12 cellular contexts compared by ENCODE assay signal in the genomic region with DNA sequence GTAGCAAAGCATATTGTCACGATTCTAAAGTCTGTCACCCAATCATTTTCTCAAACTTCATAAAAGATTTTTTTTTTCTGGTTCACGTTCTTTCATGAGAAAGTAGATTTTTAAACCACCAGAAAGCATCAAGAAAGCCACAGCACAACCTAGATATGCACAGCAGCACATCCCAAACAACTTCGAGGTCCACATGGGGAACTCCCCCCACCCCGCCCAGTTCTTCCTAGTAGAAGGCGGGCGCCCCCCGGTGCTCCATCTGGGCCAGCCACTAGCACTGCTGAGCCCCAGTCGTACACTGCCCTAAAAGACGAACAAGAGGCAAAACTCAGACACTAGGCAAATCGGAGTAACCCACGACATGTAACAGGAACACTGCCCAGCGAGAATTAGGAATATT. TPM values are rescaled to one million over a fixed set of nuclear protein-coding genes. Genes with fewer than 3 reads are reported as not detected.
DNase-seq lines count a peak whose midpoint lies in the region; ATAC-seq, FAIRE-seq and TF ChIP-seq lines count a peak whose summit lies in the region.
"Had no signal": no experiment of that assay in that cellular context is flagged by ENCODE, and none has a peak within 500 bp of the region (broad histone marks: within the 10 kb centered on the region; RNA-seq: fewer than 3 reads in every experiment).

No MANE protein-coding gene starts in this region.

- WGBS in K562 (ENCODE audit: insufficient coverage, low coverage, missing lambda C conversion rate), result 70% methylated on average over 9 of the region's 12 CpGs

- no peaks in the 10 kb centered on the region for H3K27me3 Mint-ChIP-seq in T-helper 17 cell
- no peaks in the 10 kb centered on the region for H3K27me3 Mint-ChIP-seq in activated CD8-positive, alpha-beta memory T cell treated with anti-CD3 and anti-CD28 coated beads, Interleukin-2, amount 10 ng/mL, durations not matched to agents 7 days and 5 days
- no peaks in the 10 kb centered on the region for H3K27me3 Mint-ChIP-seq in stimulated activated memory B cell treated with anti-CD40 and anti-IgM and Interleukin-4, amounts not matched to agents 10 μg/mL and 1 μg/mL and 100 μg/mL, for 72 hours

- H3K9me3 Mint-ChIP-seq in activated CD8-positive, alpha-beta memory T cell treated with anti-CD3 and anti-CD28 coated beads, Interleukin-2, amount 10 ng/mL, durations not matched to agents 7 days and 5 days (ENCODE audit: low read depth), result no peaks in the 10 kb centered on the region
- H3K9me3 Mint-ChIP-seq in stimulated activated memory B cell treated with anti-CD40 and anti-IgM and Interleukin-4, amounts not matched to agents 10 μg/mL and 1 μg/mL and 100 μg/mL, for 72 hours, result no peaks in the 10 kb centered on the region

- H3K4me3 ChIP-seq in K562, result no peak overlapping the region
- no peak overlapping the region for H3K4me3 ChIP-seq in left ventricle myocardium inferior
- H3K4me3 ChIP-seq: coronary artery had no signal

- peaks cover 93% of the 10 kb centered on the region for H3K79me2 ChIP-seq in K562 (ENCODE audit: control insufficient read depth, insufficient read depth, low read length)

- FAIRE-seq in K562 (lab: Jason Lieb, UNC), result no peak

- TF ChIP-seq RAD21 in K562 (CRISPR knock-in tag; conservative IDR thresholded peaks at IDR 0.05 in 1 of 2, IDR thresholded peaks at IDR 0.05 in 1 of 2), result 0 out of 4 replicates have a peak, but pooled peaks of 1 of the 2 experiments have one; percentile 6

- TF ChIP-seq EP300 in K562 (IDR thresholded peaks at IDR 0.05; ENCODE audit: low read length), result no peak

- H2AFZ ChIP-seq in K562 (ENCODE audit: low read depth, low read length), result no peak overlapping the region

- H4K20me1 ChIP-seq in K562 (replicated peaks; ENCODE audit: control insufficient read depth, insufficient read depth, low read length), result peaks cover 35% of the 10 kb centered on the region

- H3K4me1 Mint-ChIP-seq in T-helper 17 cell, result peaks cover 47% of the 10 kb centered on the region
- H3K4me1 Mint-ChIP-seq in activated CD8-positive, alpha-beta memory T cell treated with anti-CD3 and anti-CD28 coated beads, Interleukin-2, amount 10 ng/mL, durations not matched to agents 7 days and 5 days, result peaks cover 32% of the 10 kb centered on the region
- H3K4me1 Mint-ChIP-seq in stimulated activated memory B cell treated with anti-CD40 and anti-IgM and Interleukin-4, amounts not matched to agents 10 μg/mL and 1 μg/mL and 100 μg/mL, for 72 hours, result peaks cover 67% of the 10 kb centered on the region

- in situ Hi-C loops in K562 (cut with MboI), result no loop called here

- no peak for TF ChIP-seq POLR2A in K562 (conservative IDR thresholded peaks at IDR 0.05)

- H3K9me3 ChIP-seq in T-helper 17 cell (ENCODE audit: control insufficient read depth, low read length, poor library complexity, severe bottlenecking) (no peaks in the 10 kb centered on the region), K562 (replicated peaks; ENCODE audit: control insufficient read depth, insufficient read depth, low read depth, low read length) (no peaks in the 10 kb centered on the region), left ventricle myocardium inferior (replicated peaks) (no peaks in the 10 kb centered on the region)

- ATAC-seq in T-helper 17 cell (peak; percentile 94), K562 (peak; percentile 79)
- ATAC-seq in activated CD8-positive, alpha-beta memory T cell treated with anti-CD3 and anti-CD28 coated beads, Interleukin-2, amount 10 ng/mL, durations not matched to agents 7 days and 5 days, result peak; percentile 48
- ATAC-seq in stimulated activated memory B cell treated with anti-CD40 and anti-IgM and Interleukin-4, amounts not matched to agents 10 μg/mL and 1 μg/mL and 100 μg/mL, for 72 hours, result no peak
- ATAC-seq: left cardiac atrium had no signal

- peaks cover 2% of the 10 kb centered on the region for H3K9me1 ChIP-seq in K562 (ENCODE audit: control insufficient read depth, insufficient read depth, low read length)

- peak overlapping the region in 1 of 2 experiments; percentile 58; a peak in 1 of 4 replicates for H3K9ac ChIP-seq in K562 (ENCODE audit: insufficient read depth in 1 of 2, low read depth in 2 of 2, low read length in 2 of 2)

- intact Hi-C loops in K562 (cut with micrococcal nuclease) (no loop called here), left ventricle myocardium inferior (cut with micrococcal nuclease) (no loop called here)

- peaks cover 10 to 25% of the 10 kb centered on the region in 2 experiments; a peak in 3 of 5 replicates for H3K4me1 ChIP-seq in K562 (replicated peaks in 1 of 2; ENCODE audit: control insufficient read depth in 2 of 2, insufficient read depth in 2 of 2, low read length in 2 of 2)
- peaks cover 50% of the 10 kb centered on the region for H3K4me1 ChIP-seq in left ventricle myocardium inferior

- H3K4me2 ChIP-seq in K562 (ENCODE audit: insufficient read depth, low read length), result no peak overlapping the region; the same call in 1 of the 2 replicates

- peak overlapping the region; percentile 63 for H3K4me3 Mint-ChIP-seq in T-helper 17 cell
- no peak overlapping the region for H3K4me3 Mint-ChIP-seq in activated CD8-positive, alpha-beta memory T cell treated with anti-CD3 and anti-CD28 coated beads, Interleukin-2, amount 10 ng/mL, durations not matched to agents 7 days and 5 days
- no peak overlapping the region for H3K4me3 Mint-ChIP-seq in stimulated activated memory B cell treated with anti-CD40 and anti-IgM and Interleukin-4, amounts not matched to agents 10 μg/mL and 1 μg/mL and 100 μg/mL, for 72 hours

- H3K27me3 ChIP-seq in K562 (ENCODE audit: control insufficient read depth in 2 of 2, insufficient read depth in 2 of 2, low read length in 2 of 2) (no peaks in the 10 kb centered on the region), left ventricle myocardium inferior (ENCODE audit: low read depth) (no peaks in the 10 kb centered on the region)

- peak in 2 of 3 donors; percentile 38 to 65 for DNase-seq in T-helper 17 cell
- peak; percentile 57 for DNase-seq in activated CD8-positive, alpha-beta memory T cell treated with anti-CD3 and anti-CD28 coated beads, Interleukin-2, amount 10 ng/mL, durations not matched to agents 7 days and 5 days
- peak; percentile 20 to 34 (median 32) for DNase-seq in K562 (ENCODE audit: extremely low read depth in 1 of 4, low spot score in 3 of 4)
- DNase-seq in A172 (ENCODE audit: low spot score), result no peak
- DNase-seq in NCI-H510A (lab: John Stamatoyannopoulos, UW), result no peak
- no peak for DNase-seq in left ventricle myocardium inferior
- DNase-seq: aorta, KBM-7, left cardiac atrium, NCI-H446 had no signal

- no TSS peak for BruUV-seq in K562 (replicated peaks; lab: Mats Ljungman, UMichigan)

- peaks cover 13% of the 10 kb centered on the region; the same call in 2 of the 3 replicates for H3K36me3 ChIP-seq in K562 (ENCODE audit: control insufficient read depth, insufficient read depth, low read length)
- peaks cover 3% of the 10 kb centered on the region for H3K36me3 ChIP-seq in left ventricle myocardium inferior

- CTCF ChIA-PET in activated CD8-positive, alpha-beta memory T cell treated with anti-CD3 and anti-CD28 coated beads, Interleukin-2, amount 10 ng/mL, durations not matched to agents 7 days and 5 days (lab: Charles Lee), result no interaction called here
- CTCF ChIA-PET in K562 (lab: Yijun Ruan, JAX; ENCODE audit: low intra/inter-chr PET ratio), result no interaction called here

- no peak overlapping the region for H3K27ac ChIP-seq in K562 (ENCODE audit: extremely low read depth, low read depth, low read length)
- no peak overlapping the region for H3K27ac ChIP-seq in left ventricle myocardium inferior (replicated peaks)
- H3K27ac ChIP-seq: coronary artery had no signal

- TF ChIP-seq CTCF in K562 (IDR thresholded peaks at IDR 0.05 in 2 of 3, conservative IDR thresholded peaks at IDR 0.05 in 1 of 3; ENCODE audit: insufficient read depth in 2 of 3, low read depth in 1 of 3, low read length in 3 of 3), result peak; percentile 16 to 32 (median 24); a peak in 1 of 6 replicates
- no peak for TF ChIP-seq CTCF in left ventricle myocardium inferior (IDR thresholded peaks at IDR 0.05; ENCODE audit: borderline replicate concordance)

- POLR2A ChIA-PET in K562 (lab: Yijun Ruan, JAX), result interaction anchor here (0.7 to 0.8 kb wide), 2 partner anchors 16 to 19 kb away, joined by 4 read pairs; no protein-coding TSS in a partner anchor

- peak overlapping the region; percentile 98 for H3K27ac Mint-ChIP-seq in T-helper 17 cell
- H3K27ac Mint-ChIP-seq in activated CD8-positive, alpha-beta memory T cell treated with anti-CD3 and anti-CD28 coated beads, Interleukin-2, amount 10 ng/mL, durations not matched to agents 7 days and 5 days, result no peak overlapping the region
- peak overlapping the region; percentile 27 for H3K27ac Mint-ChIP-seq in stimulated activated memory B cell treated with anti-CD40 and anti-IgM and Interleukin-4, amounts not matched to agents 10 μg/mL and 1 μg/mL and 100 μg/mL, for 72 hours

- H3K36me3 Mint-ChIP-seq in T-helper 17 cell (ENCODE audit: low read depth), result peaks cover 4% of the 10 kb centered on the region
- H3K36me3 Mint-ChIP-seq in activated CD8-positive, alpha-beta memory T cell treated with anti-CD3 and anti-CD28 coated beads, Interleukin-2, amount 10 ng/mL, durations not matched to agents 7 days and 5 days, result peaks cover 6% of the 10 kb centered on the region
- peaks cover 26% of the 10 kb centered on the region for H3K36me3 Mint-ChIP-seq in stimulated activated memory B cell treated with anti-CD40 and anti-IgM and Interleukin-4, amounts not matched to agents 10 μg/mL and 1 μg/mL and 100 μg/mL, for 72 hours

RNA-seq across cellular contexts. Expression of gene HDLBP, which starts 15.5 kb away (rescaled TPM):
- total RNA-seq in T-helper 17 cell (100 to 1,000 TPM; 136 to 175 TPM), K562 (2014; rRNA removed) (254 and 333 TPM in 2 replicates), K562 (2014; rRNA removed; fragmentation: Illumina TruSeq; extraction: Trizol) (123 and 130 TPM in 2 replicates), K562 (2015; rRNA removed; fragmentation: Illumina TruSeq; extraction: Trizol) (163 and 180 TPM in 2 replicates), K562 (2021) (221 and 223 TPM in 2 replicates), left ventricle myocardium inferior (365 TPM)
- 100 to 1,000 TPM; 176 to 232 TPM for total RNA-seq in activated CD8-positive, alpha-beta memory T cell treated with anti-CD3 and anti-CD28 coated beads, Interleukin-2, amount 10 ng/mL, durations not matched to agents 7 days and 5 days
- 614 and 791 TPM in 2 replicates for total RNA-seq in K562 (2011; cell fraction: chromatin; rRNA removed; ENCODE audit: low replicate concordance)
- total RNA-seq in K562 (2011; cell fraction: nucleolus; rRNA removed), result 306 TPM in 2 replicates
- 325 and 335 TPM in 2 replicates for total RNA-seq in K562 (2011; cell fraction: nucleoplasm; rRNA removed)
- polyA plus RNA-seq in K562 (2011; rRNA removed) (106 and 166 TPM in 2 replicates), K562 (2014; fragmentation: Illumina TruSeq; extraction: Trizol) (240 and 378 TPM in 2 replicates), K562 (2014; fragmentation: Nextera tagmentation; extraction: Ambion mirVana) (10 to 100 TPM; 24.4 to 68.4 TPM), K562 (2014; rRNA removed) (111 and 146 TPM in 2 replicates)
- polyA plus RNA-seq in K562 (2011; cell fraction: cytosol; rRNA removed), result 115 and 144 TPM in 2 replicates
- 272 and 310 TPM in 2 replicates for polyA plus RNA-seq in K562 (2011; cell fraction: nucleus; rRNA removed)
- polyA plus RNA-seq in K562 (2012), result 126 and 183 TPM in 2 replicates
- 213 and 275 TPM in 2 replicates for polyA minus RNA-seq in K562 (2011; rRNA and poly(A)+ RNA removed)
- 161 and 189 TPM in 2 replicates for polyA minus RNA-seq in K562 (2011; cell fraction: cytosol; rRNA and poly(A)+ RNA removed)
- polyA minus RNA-seq in K562 (2011; cell fraction: nucleus; rRNA and poly(A)+ RNA removed), result 111 and 215 TPM in 2 replicates
- 458 and 509 TPM in 2 replicates for total RNA-seq in A172 (2014; rRNA removed; shearing (Covaris generic))

RNA-seq across cellular contexts. Expression of gene SEPTIN2, which starts 15.7 kb away (rescaled TPM):
- 100 to 1,000 TPM; 190 to 216 TPM for total RNA-seq in T-helper 17 cell
- total RNA-seq in activated CD8-positive, alpha-beta memory T cell treated with anti-CD3 and anti-CD28 coated beads, Interleukin-2, amount 10 ng/mL, durations not matched to agents 7 days and 5 days, result 100 to 1,000 TPM; 242 to 290 TPM
- total RNA-seq in K562 (2011; cell fraction: chromatin; rRNA removed; ENCODE audit: low replicate concordance), result 162 and 401 TPM in 2 replicates
- total RNA-seq in K562 (2011; cell fraction: nucleolus; rRNA removed), result 89.9 and 107 TPM in 2 replicates
- 233 and 405 TPM in 2 replicates for total RNA-seq in K562 (2011; cell fraction: nucleoplasm; rRNA removed)
- 132 and 145 TPM in 2 replicates for total RNA-seq in K562 (2014; rRNA removed)
- total RNA-seq in K562 (2014; rRNA removed; fragmentation: Illumina TruSeq; extraction: Trizol), result 169 and 197 TPM in 2 replicates
- 149 and 166 TPM in 2 replicates for total RNA-seq in K562 (2015; rRNA removed; fragmentation: Illumina TruSeq; extraction: Trizol)
- total RNA-seq in K562 (2021), result 144 and 162 TPM in 2 replicates
- 271 and 367 TPM in 2 replicates for polyA plus RNA-seq in K562 (2011; rRNA removed)
- polyA plus RNA-seq in K562 (2011; cell fraction: cytosol; rRNA removed), result 90.2 and 172 TPM in 2 replicates
- polyA plus RNA-seq in K562 (2011; cell fraction: nucleus; rRNA removed), result 157 and 224 TPM in 2 replicates
- 139 and 187 TPM in 2 replicates for polyA plus RNA-seq in K562 (2012)
- 232 and 235 TPM in 2 replicates for polyA plus RNA-seq in K562 (2014; fragmentation: Illumina TruSeq; extraction: Trizol)
- polyA plus RNA-seq in K562 (2014; fragmentation: Nextera tagmentation; extraction: Ambion mirVana), result 100 to 1,000 TPM; 121 to 201 TPM
- 164 and 179 TPM in 2 replicates for polyA plus RNA-seq in K562 (2014; rRNA removed)
- polyA minus RNA-seq in K562 (2011; rRNA and poly(A)+ RNA removed), result 260 and 291 TPM in 2 replicates
- polyA minus RNA-seq in K562 (2011; cell fraction: cytosol; rRNA and poly(A)+ RNA removed), result 84.3 and 90.8 TPM in 2 replicates
- polyA minus RNA-seq in K562 (2011; cell fraction: nucleus; rRNA and poly(A)+ RNA removed), result 82.0 and 123 TPM in 2 replicates
- 374 and 393 TPM in 2 replicates for total RNA-seq in A172 (2014; rRNA removed; shearing (Covaris generic))
- total RNA-seq in left ventricle myocardium inferior, result 187 TPM

RNA-seq across cellular contexts. Expression of gene FARP2, which starts 56.1 kb away (rescaled TPM):
- total RNA-seq in T-helper 17 cell (10 to 100 TPM; 18.0 to 28.1 TPM), K562 (2014; rRNA removed) (16.0 and 17.1 TPM in 2 replicates), K562 (2014; rRNA removed; fragmentation: Illumina TruSeq; extraction: Trizol) (25.3 and 25.5 TPM in 2 replicates), K562 (2015; rRNA removed; fragmentation: Illumina TruSeq; extraction: Trizol) (20.1 and 21.1 TPM in 2 replicates), K562 (2021) (32.5 and 38.1 TPM in 2 replicates), left ventricle myocardium inferior (16.5 TPM)
- 10 to 100 TPM; 24.0 to 25.4 TPM for total RNA-seq in activated CD8-positive, alpha-beta memory T cell treated with anti-CD3 and anti-CD28 coated beads, Interleukin-2, amount 10 ng/mL, durations not matched to agents 7 days and 5 days
- 47.3 and 56.4 TPM in 2 replicates for total RNA-seq in K562 (2011; cell fraction: chromatin; rRNA removed; ENCODE audit: low replicate concordance)
- total RNA-seq in K562 (2011; cell fraction: nucleolus; rRNA removed), result 21.8 and 22.8 TPM in 2 replicates
- total RNA-seq in K562 (2011; cell fraction: nucleoplasm; rRNA removed), result 34.2 and 47.6 TPM in 2 replicates
- polyA plus RNA-seq in K562 (2011; rRNA removed) (22.8 and 35.0 TPM in 2 replicates), K562 (2014; fragmentation: Illumina TruSeq; extraction: Trizol) (23.5 and 23.6 TPM in 2 replicates), K562 (2014; fragmentation: Nextera tagmentation; extraction: Ambion mirVana) (1 to 10 TPM; 4.1 to 5.9 TPM), K562 (2014; rRNA removed) (17.5 and 22.4 TPM in 2 replicates)
- polyA plus RNA-seq in K562 (2011; cell fraction: cytosol; rRNA removed), result 17.8 and 20.1 TPM in 2 replicates
- 25.5 and 34.7 TPM in 2 replicates for polyA plus RNA-seq in K562 (2011; cell fraction: nucleus; rRNA removed)
- polyA plus RNA-seq in K562 (2012), result 12.2 and 14.5 TPM in 2 replicates
- polyA minus RNA-seq in K562 (2011; rRNA and poly(A)+ RNA removed), result 28.9 and 51.2 TPM in 2 replicates
- polyA minus RNA-seq in K562 (2011; cell fraction: cytosol; rRNA and poly(A)+ RNA removed), result 19.7 and 27.7 TPM in 2 replicates
- polyA minus RNA-seq in K562 (2011; cell fraction: nucleus; rRNA and poly(A)+ RNA removed), result 10.6 and 16.6 TPM in 2 replicates
- 36.6 and 47.3 TPM in 2 replicates for total RNA-seq in A172 (2014; rRNA removed; shearing (Covaris generic))

Comparison
In these comparisons a context has a peak if more than half of its experiments do, and no peak if none do; other contexts are left out.
1. DNase-seq: peak in T-helper 17 cell (2 of 3), activated CD8-positive, alpha-beta memory T cell treated with anti-CD3 and anti-CD28 coated beads, Interleukin-2, amount 10 ng/mL, durations not matched to agents 7 days and 5 days (single experiment) and K562 (4 of 4); none in A172 (single experiment), NCI-H510A (single experiment) and left ventricle myocardium inferior (single experiment).